In genomic region chr3:44241706-44242105, GRCh38 we compare ENCODE assay signal across 22 cellular contexts. TPM values are rescaled to one million over a fixed set of nuclear protein-coding genes. Genes with fewer than 3 reads are reported as not detected.
DNase-seq lines count a peak whose midpoint lies in the region; ATAC-seq and TF ChIP-seq lines count a peak whose summit lies in the region.
"Had no signal": no experiment of that assay in that cellular context is flagged by ENCODE, and none has a peak within 500 bp of the region (broad histone marks: within the 10 kb centered on the region; RNA-seq: fewer than 3 reads in every experiment).

TSS of gene TOPAZ1 (plus strand) at chr3:44241886. CDS start at chr3:44242054, 168 bp downstream.

- H3K9me3 Mint-ChIP-seq in GM23338, result no peaks in the 10 kb centered on the region
- H3K9me3 Mint-ChIP-seq in nephron, result peaks cover 10% of the 10 kb centered on the region
- H3K9me3 Mint-ChIP-seq in stimulated activated memory B cell treated with anti-CD40 and anti-IgM and Interleukin-4, amounts not matched to agents 10 μg/mL and 1 μg/mL and 100 μg/mL, for 72 hours, result peaks cover 5% of the 10 kb centered on the region
- H3K9me3 Mint-ChIP-seq: CD8-positive, alpha-beta memory T cell had no signal

- H4K91ac ChIP-seq in IMR-90 (ENCODE audit: insufficient read depth, low read depth, low read length), result no peak within 1 kb of the TSS

- H3K4me1 Mint-ChIP-seq in GM23338, result no peaks in the 10 kb centered on the region
- H3K4me1 Mint-ChIP-seq in nephron, result peaks cover 10% of the 10 kb centered on the region
- no peaks in the 10 kb centered on the region for H3K4me1 Mint-ChIP-seq in stimulated activated memory B cell treated with anti-CD40 and anti-IgM and Interleukin-4, amounts not matched to agents 10 μg/mL and 1 μg/mL and 100 μg/mL, for 72 hours
- H3K4me1 Mint-ChIP-seq: CD4-positive, CD25-positive, alpha-beta regulatory T cell; CD8-positive, alpha-beta memory T cell had no signal

- in situ Hi-C loops in IMR-90 (cut with MboI; ENCODE audit: low sequenced_read_pairs), result no loop called here

- DNase-seq in GM23338 (ENCODE audit: low spot score) (no peak), IMR-90 (no peak), iPS-NIHi11 (ENCODE audit: low spot score) (no peak)
- DNase-seq: BE2C; C1 segment of cervical spinal cord; CD4-positive, CD25-positive, alpha-beta regulatory T cell; CD8-positive, alpha-beta memory T cell; COR-L47; DMS 273 treated with DMSO at 0.1 percent for 48 hours; DMS53; DND-41; EL; GOT3 had no signal

- H3K27me3 Mint-ChIP-seq in GM23338 (ENCODE audit: insufficient read depth, low read depth, poor library complexity) (no peaks in the 10 kb centered on the region), nephron (ENCODE audit: low read depth) (peaks cover 5% of the 10 kb centered on the region)
- peaks cover 17% of the 10 kb centered on the region for H3K27me3 Mint-ChIP-seq in stimulated activated memory B cell treated with anti-CD40 and anti-IgM and Interleukin-4, amounts not matched to agents 10 μg/mL and 1 μg/mL and 100 μg/mL, for 72 hours

- no peak within 1 kb of the TSS for H3K56ac ChIP-seq in IMR-90 (ENCODE audit: extremely low read depth, insufficient read depth, low read length)

- H2BK120ac ChIP-seq in IMR-90 (ENCODE audit: low read depth, low read length), result no peak within 1 kb of the TSS

- H3K4me2 ChIP-seq in GM23338 (no peak within 1 kb of the TSS), IMR-90 (ENCODE audit: low read depth, low read length) (no peak within 1 kb of the TSS)

- no peak within 1 kb of the TSS for H2AK9ac ChIP-seq in IMR-90 (replicated peaks; ENCODE audit: low read depth, low read length, poor library complexity)

- BruUV-seq in IMR-90 (replicated peaks; lab: Mats Ljungman, UMichigan), result no TSS peak

- H3K9me2 ChIP-seq in GM23338 (ENCODE audit: insufficient read depth), result 0 out of 2 replicates have a peak, but pooled peaks cover 3% of the 10 kb centered on the region

- dilution Hi-C loops in IMR-90 (cut with HindIII; ENCODE audit: low sequenced_read_pairs, unreplicated experiment), result no loop called here

- no peaks in the 10 kb centered on the region for H3K79me1 ChIP-seq in IMR-90 (ENCODE audit: low read depth in 1 of 2, low read length in 2 of 2)

- intact Hi-C loops in IMR-90 (cut with micrococcal nuclease), result no loop called here

- H3K27ac ChIP-seq in GM23338 (ENCODE audit: low read depth), result no peak within 1 kb of the TSS
- H3K27ac ChIP-seq in IMR-90 (ENCODE audit: insufficient read depth, low read length), result no peak within 1 kb of the TSS

- H3F3A ChIP-seq in GM23338 (replicated peaks; ENCODE audit: low read depth), result no peaks in the 10 kb centered on the region

- no peak within 1 kb of the TSS for H4K5ac ChIP-seq in IMR-90 (ENCODE audit: low read depth, low read length)

- H2BK5ac ChIP-seq in IMR-90 (ENCODE audit: low read depth, low read length, poor library complexity, severe bottlenecking), result no peak within 1 kb of the TSS

- CTCF ChIA-PET in IMR-90 (lab: Yijun Ruan, JAX), result no interaction called here

- no peaks in the 10 kb centered on the region for H3K79me2 ChIP-seq in GM23338 (replicated peaks; ENCODE audit: insufficient read depth)

- 91% methylated on average over 27 of the region's 35 CpGs; no CpG with 5 or more reads in 1 of the 2 experiments for WGBS in IMR-90 (ENCODE audit: extremely low coverage in 2 of 2, insufficient read length in 1 of 2), 2 experiments

- H3K36me3 Mint-ChIP-seq in GM23338 (ENCODE audit: low read depth) (no peaks in the 10 kb centered on the region), nephron (ENCODE audit: low read depth) (no peaks in the 10 kb centered on the region)
- H3K36me3 Mint-ChIP-seq in stimulated activated memory B cell treated with anti-CD40 and anti-IgM and Interleukin-4, amounts not matched to agents 10 μg/mL and 1 μg/mL and 100 μg/mL, for 72 hours, result no peaks in the 10 kb centered on the region
- H3K36me3 Mint-ChIP-seq: CD4-positive, CD25-positive, alpha-beta regulatory T cell; CD8-positive, alpha-beta memory T cell had no signal

- no peak within 1 kb of the TSS for H2BK20ac ChIP-seq in IMR-90 (ENCODE audit: low read depth, low read length)

- TF ChIP-seq POLR2A in IMR-90 (IDR thresholded peaks at IDR 0.05; ENCODE audit: low read depth, low read length), result no peak

- H3K4me3 ChIP-seq in GM23338 (no peak within 1 kb of the TSS), IMR-90 (ENCODE audit: insufficient read depth, low read depth, low read length) (no peak within 1 kb of the TSS)
- H3K4me3 ChIP-seq: GM12878 had no signal

- H2BK15ac ChIP-seq in IMR-90 (ENCODE audit: low read depth, low read length), result no peak within 1 kb of the TSS

- H3K23ac ChIP-seq in IMR-90 (ENCODE audit: low read depth, low read length), result no peak within 1 kb of the TSS

- TF ChIP-seq CTCF in GM23338 (conservative IDR thresholded peaks at IDR 0.05; ENCODE audit: low read depth in 2 of 2) (no peak), IMR-90 (conservative IDR thresholded peaks at IDR 0.05; ENCODE audit: low read depth, low read length) (no peak), nephron (IDR thresholded peaks at IDR 0.05; ENCODE audit: unreplicated experiment in 3 of 3) (no peak)

- H4K20me1 ChIP-seq in GM23338 (replicated peaks; ENCODE audit: insufficient read depth) (no peaks in the 10 kb centered on the region), IMR-90 (ENCODE audit: insufficient read depth, low read length) (no peaks in the 10 kb centered on the region)

- H3K9ac ChIP-seq in IMR-90 (ENCODE audit: low read depth, low read length), result no peak within 1 kb of the TSS

- H3K9me3 ChIP-seq in IMR-90 (ENCODE audit: control insufficient read depth, insufficient read depth, low read length), result no peaks in the 10 kb centered on the region
- H3K9me3 ChIP-seq: BE2C had no signal

- POLR2A ChIA-PET in IMR-90 (lab: Charles Lee; ENCODE audit: unreplicated experiment), result no interaction called here

- H3K4me1 ChIP-seq in GM23338 (ENCODE audit: insufficient read depth), result no peaks in the 10 kb centered on the region
- H3K4me1 ChIP-seq in IMR-90 (ENCODE audit: control insufficient read depth, insufficient read depth, low read length), result no peaks in the 10 kb centered on the region
- H3K4me1 ChIP-seq: BE2C had no signal

- no peaks in the 10 kb centered on the region for H3K9me1 ChIP-seq in IMR-90 (ENCODE audit: insufficient read depth, low read length)

- ATAC-seq in GM23338 (no peak), IMR-90 (ENCODE audit: low read depth) (no peak), GM21390 (IDR thresholded peaks at IDR 0.05; ENCODE audit: unreplicated experiment) (no peak), GM19467 (IDR thresholded peaks at IDR 0.05; ENCODE audit: unreplicated experiment) (no peak)
- ATAC-seq in stimulated activated memory B cell treated with anti-CD40 and anti-IgM and Interleukin-4, amounts not matched to agents 10 μg/mL and 1 μg/mL and 100 μg/mL, for 72 hours, result peak; percentile 50
- ATAC-seq: GM12878, HepG2 had no signal

- H3K27me3 ChIP-seq in GM23338 (ENCODE audit: insufficient read depth), result no peaks in the 10 kb centered on the region
- no peaks in the 10 kb centered on the region for H3K27me3 ChIP-seq in IMR-90 (ENCODE audit: control insufficient read depth, insufficient read depth, low read length)
- H3K27me3 ChIP-seq: BE2C had no signal

- H3K14ac ChIP-seq in IMR-90 (replicated peaks; ENCODE audit: low read depth, low read length), result no peak within 1 kb of the TSS

- no peaks in the 10 kb centered on the region for H3K36me3 ChIP-seq in GM23338 (ENCODE audit: insufficient read depth)
- H3K36me3 ChIP-seq in IMR-90 (ENCODE audit: control insufficient read depth, insufficient read depth, low read length), result no peaks in the 10 kb centered on the region
- H3K36me3 ChIP-seq: BE2C had no signal

- peak within 1 kb of the TSS; percentile 65; the same call in 1 of the 2 replicates for H2AFZ ChIP-seq in GM23338
- peak within 1 kb of the TSS; percentile 32 for H2AFZ ChIP-seq in IMR-90 (replicated peaks; ENCODE audit: low read length, poor library complexity)

- H4K8ac ChIP-seq in IMR-90 (ENCODE audit: low read depth in 2 of 2, low read length in 2 of 2), result no peak within 1 kb of the TSS

- H3K18ac ChIP-seq in IMR-90 (ENCODE audit: low read depth, low read length), result no peak within 1 kb of the TSS

- H3K4me3 Mint-ChIP-seq in GM23338 (no peak within 1 kb of the TSS), nephron (no peak within 1 kb of the TSS)
- no peak within 1 kb of the TSS for H3K4me3 Mint-ChIP-seq in stimulated activated memory B cell treated with anti-CD40 and anti-IgM and Interleukin-4, amounts not matched to agents 10 μg/mL and 1 μg/mL and 100 μg/mL, for 72 hours

- no peak within 1 kb of the TSS for H3K4ac ChIP-seq in IMR-90 (ENCODE audit: low read depth, low read length)

- H2AK5ac ChIP-seq in IMR-90 (ENCODE audit: low read depth, low read length), result no peak within 1 kb of the TSS

- no peak within 1 kb of the TSS for H3K27ac Mint-ChIP-seq in GM23338
- H3K27ac Mint-ChIP-seq in nephron, result peak within 1 kb of the TSS; percentile 51 to 76 (median 76)
- no peak within 1 kb of the TSS for H3K27ac Mint-ChIP-seq in stimulated activated memory B cell treated with anti-CD40 and anti-IgM and Interleukin-4, amounts not matched to agents 10 μg/mL and 1 μg/mL and 100 μg/mL, for 72 hours
- H3K27ac Mint-ChIP-seq: CD4-positive, CD25-positive, alpha-beta regulatory T cell; CD8-positive, alpha-beta memory T cell had no signal

- no peak for TF ChIP-seq RAD21 in IMR-90 (IDR thresholded peaks at IDR 0.05; ENCODE audit: low read length)

TF ChIP-seq in IMR-90, 13 proteins besides CTCF, POLR2A, EP300 and RAD21 (continues in another document):
- TF ChIP-seq BHLHE40 (IDR thresholded peaks at IDR 0.05; ENCODE audit: low read depth, low read length) (no peak), MAZ (IDR thresholded peaks at IDR 0.05; ENCODE audit: borderline replicate concordance, low read depth, low read length) (no peak), NFE2L2 (IDR thresholded peaks at IDR 0.05; ENCODE audit: low read depth, low read length) (no peak), CEBPB (IDR thresholded peaks at IDR 0.05; ENCODE audit: low read depth, low read length) (no peak), MXI1 (IDR thresholded peaks at IDR 0.05; ENCODE audit: borderline replicate concordance, low read depth, low read length) (no peak), RCOR1 (IDR thresholded peaks at IDR 0.05; ENCODE audit: insufficient replicate concordance, low read length) (no peak), SMC3 (IDR thresholded peaks at IDR 0.05; ENCODE audit: low read depth, low read length) (no peak), CHD1 (IDR thresholded peaks at IDR 0.05; ENCODE audit: low read depth, low read length) (no peak)

RNA-seq across cellular contexts. Expression of gene TOPAZ1, which starts in this region (rescaled TPM):
- not detected in 2 replicates for total RNA-seq in GM23338 (2014; rRNA removed; shearing (Covaris generic))
- polyA plus RNA-seq in GM23338 (2016; fragmentation: Nextera tagmentation; extraction: Ambion mirVana) (not detected in 2 replicates), IMR-90 (2012; rRNA removed) (not detected in 2 replicates)
- total RNA-seq in IMR-90 (2012; rRNA removed), result not detected in 2 replicates
- not detected in 2 replicates for polyA plus RNA-seq in IMR-90 (2012; cell fraction: cytosol; rRNA removed)
- polyA plus RNA-seq in IMR-90 (2012; cell fraction: nucleus; rRNA removed; ENCODE audit: low replicate concordance), result not detected in 2 replicates
- total RNA-seq: A172; CD4-positive, CD25-positive, alpha-beta regulatory T cell; CD8-positive, alpha-beta memory T cell; G401; GM12878; H7; HepG2 had no signal
- polyA plus RNA-seq: CD4-positive, CD25-positive, alpha-beta regulatory T cell; CD8-positive, alpha-beta memory T cell; HepG2 had no signal

Comparison
In these comparisons a context has a peak if more than half of its experiments do, and no peak if none do; other contexts are left out.
1. H3K27ac Mint-ChIP-seq: peak in nephron (3 of 3); none in GM23338 (single experiment) and stimulated activated memory B cell treated with anti-CD40 and anti-IgM and Interleukin-4, amounts not matched to agents 10 μg/mL and 1 μg/mL and 100 μg/mL, for 72 hours (single experiment).